In genomic region chr1:210777914-210778313, GRCh38 we compare ENCODE assay signal across 20 cellular contexts.
"Had no signal": no experiment of that assay in that cellular context is flagged by ENCODE, and none has a peak within 500 bp of the region (broad histone marks: within the 10 kb centered on the region; RNA-seq: fewer than 3 reads in every experiment).

No MANE protein-coding gene starts in this region.

- H3K27ac ChIP-seq: gastrocnemius medialis, heart right ventricle, ovary, right atrium auricular region, sigmoid colon, thoracic aorta, transverse colon had no signal

- H3K4me3 Mint-ChIP-seq: naive thymus-derived CD8-positive, alpha-beta T cell; neural crest cell; stimulated activated naive CD8-positive, alpha-beta T cell treated with anti-CD3 and anti-CD28 coated beads, Interleukin-15, Interleukin-2, amounts not matched to agents 100 ng/mL and 50 ng/mL, for 24 hours had no signal

- H3K36me3 ChIP-seq: gastrocnemius medialis, heart right ventricle, ovary, right atrium auricular region, sigmoid colon, thoracic aorta, transverse colon had no signal

- H3K4me1 ChIP-seq: gastrocnemius medialis, right atrium auricular region, sigmoid colon, transverse colon had no signal

- H3K36me3 Mint-ChIP-seq: naive thymus-derived CD8-positive, alpha-beta T cell had no signal

- H3K9me3 ChIP-seq: gastrocnemius medialis, heart right ventricle, ovary, right atrium auricular region, sigmoid colon, thoracic aorta, transverse colon had no signal

- DNase-seq: effector memory CD4-positive, alpha-beta T cell; gastrocnemius medialis; heart right ventricle; hypothalamus; islet precursor cell; mammary epithelial cell; naive thymus-derived CD8-positive, alpha-beta T cell; nucleus accumbens; ovary; sigmoid colon; small intestine; stimulated activated CD4-positive, alpha-beta T cell treated with anti-CD3 and anti-CD28 coated beads, Interleukin-12 subunit alpha, Interleukin-12 subunit beta, amount 100 ng/mL, for 4 hours; transverse colon had no signal

- H3K27me3 ChIP-seq: gastrocnemius medialis, ovary, right atrium auricular region, sigmoid colon, transverse colon had no signal

- H3K4me3 ChIP-seq: gastrocnemius medialis, heart right ventricle, ovary, right atrium auricular region, sigmoid colon, thoracic aorta, transverse colon had no signal

- H3K27ac Mint-ChIP-seq: naive thymus-derived CD8-positive, alpha-beta T cell; stimulated activated naive CD8-positive, alpha-beta T cell treated with anti-CD3 and anti-CD28 coated beads, Interleukin-15, Interleukin-2, amounts not matched to agents 100 ng/mL and 50 ng/mL, for 24 hours had no signal

- ATAC-seq: esophagus mucosa; gastrocnemius medialis; heart right ventricle; left lobe of liver; naive thymus-derived CD8-positive, alpha-beta T cell had no signal

- H3K4me1 Mint-ChIP-seq: naive thymus-derived CD8-positive, alpha-beta T cell; neural crest cell had no signal

- H3K9me3 Mint-ChIP-seq: neural crest cell; stimulated activated naive CD8-positive, alpha-beta T cell treated with anti-CD3 and anti-CD28 coated beads, Interleukin-15, Interleukin-2, amounts not matched to agents 100 ng/mL and 50 ng/mL, for 24 hours had no signal

- FAIRE-seq: endometrium, small intestine had no signal
